Comparison of ENCODE assay signal across 18 cellular contexts in genomic region chr18:11983592-11983991, GRCh38. TPM values are rescaled to one million over a fixed set of nuclear protein-coding genes. Genes with fewer than 3 reads are reported as not detected.
A peak's percentile ranks its signal among the peaks of the same experiment; 100 is the strongest.
DNase-seq lines count a peak whose midpoint lies in the region; ATAC-seq and TF ChIP-seq lines count a peak whose summit lies in the region.
"Had no signal": no experiment of that assay in that cellular context is flagged by ENCODE, and none has a peak within 500 bp of the region (broad histone marks: within the 10 kb centered on the region; RNA-seq: fewer than 3 reads in every experiment).

No MANE protein-coding gene starts in this region.

- WGBS in ectodermal cell, 2 experiments: 24 to 27% methylated on average over 12 of the region's 12 CpGs
- 15% methylated on average over 11 of the region's 12 CpGs for WGBS in right lobe of liver (ENCODE audit: insufficient coverage, low coverage, low lambda C conversion rate, missing lambda C conversion rate)
- 41% methylated on average over 12 of the region's 12 CpGs for WGBS in suprapubic skin

- H3K36me3 ChIP-seq in ectodermal cell (ENCODE audit: control insufficient read depth, insufficient read depth, low read length): no peaks in the 10 kb centered on the region
- H3K36me3 ChIP-seq in right lobe of liver: no peaks in the 10 kb centered on the region
- no peaks in the 10 kb centered on the region for H3K36me3 ChIP-seq in suprapubic skin
- H3K36me3 ChIP-seq: spleen had no signal

- peak in 1 of 4 donors; percentile 14 for ATAC-seq in right lobe of liver
- no peak for ATAC-seq in HG03342 (IDR thresholded peaks at IDR 0.05; ENCODE audit: unreplicated experiment)
- ATAC-seq in stimulated activated naive CD8-positive, alpha-beta T cell treated with anti-CD3 and anti-CD28 coated beads, Interleukin-15, amount 100 ng/mL, for 72 hours: no peak
- ATAC-seq: activated CD4-positive, alpha-beta T cell treated with anti-CD3 and anti-CD28 coated beads for 36 hours; activated T-cell treated with anti-CD3 and anti-CD28 coated beads, Interleukin-2, amount 50 U/mL, for 4 hours; naive thymus-derived CD8-positive, alpha-beta T cell had no signal

- no peak for TF ChIP-seq CTCF in right lobe of liver (IDR thresholded peaks at IDR 0.05)
- TF ChIP-seq CTCF in suprapubic skin (IDR thresholded peaks at IDR 0.05): no peak

- TF ChIP-seq POLR2A in right lobe of liver (IDR thresholded peaks at IDR 0.05): no peak
- TF ChIP-seq POLR2A in suprapubic skin (IDR thresholded peaks at IDR 0.05): no peak

- intact Hi-C loops in right lobe of liver (cut with DNase I): no loop called here

- H3K27ac ChIP-seq in ectodermal cell (ENCODE audit: insufficient read depth, low read depth, low read length, poor library complexity, severe bottlenecking) (no peak overlapping the region), right lobe of liver (no peak overlapping the region), suprapubic skin (no peak overlapping the region)
- H3K27ac ChIP-seq: 22Rv1, coronary artery had no signal

- H3K4me3 Mint-ChIP-seq in stimulated activated naive CD8-positive, alpha-beta T cell treated with anti-CD3 and anti-CD28 coated beads, Interleukin-15, amount 100 ng/mL, for 72 hours: no peak overlapping the region
- H3K4me3 Mint-ChIP-seq: activated T-cell treated with anti-CD3 and anti-CD28 coated beads, Interleukin-2, amount 50 U/mL, for 4 hours had no signal

- H3K27ac Mint-ChIP-seq in stimulated activated naive CD8-positive, alpha-beta T cell treated with anti-CD3 and anti-CD28 coated beads, Interleukin-15, amount 100 ng/mL, for 72 hours: no peak overlapping the region
- H3K27ac Mint-ChIP-seq: activated CD4-positive, alpha-beta T cell treated with anti-CD3 and anti-CD28 coated beads for 36 hours had no signal

- peaks cover 16% of the 10 kb centered on the region for H3K4me1 ChIP-seq in ectodermal cell (ENCODE audit: control insufficient read depth, insufficient read depth, low read length)
- H3K4me1 ChIP-seq in right lobe of liver: peaks cover 0 to 31% (median 14%) of the 10 kb centered on the region in 4 donors
- peaks cover 61% of the 10 kb centered on the region for H3K4me1 ChIP-seq in suprapubic skin

- H3K9me3 ChIP-seq in ectodermal cell (ENCODE audit: control insufficient read depth, low read length) (no peaks in the 10 kb centered on the region), right lobe of liver (no peaks in the 10 kb centered on the region), suprapubic skin (no peaks in the 10 kb centered on the region)
- H3K9me3 ChIP-seq: spleen had no signal

- TF ChIP-seq EP300 in suprapubic skin (IDR thresholded peaks at IDR 0.05): no peak

- H3K27me3 ChIP-seq in ectodermal cell (ENCODE audit: control insufficient read depth, insufficient read depth, low read length, poor library complexity, severe bottlenecking) (no peaks in the 10 kb centered on the region), right lobe of liver (no peaks in the 10 kb centered on the region), suprapubic skin (no peaks in the 10 kb centered on the region)
- H3K27me3 ChIP-seq: spleen had no signal

- H3K4me1 Mint-ChIP-seq in stimulated activated naive CD8-positive, alpha-beta T cell treated with anti-CD3 and anti-CD28 coated beads, Interleukin-15, amount 100 ng/mL, for 72 hours: peaks cover 29% of the 10 kb centered on the region

- H3K4me3 ChIP-seq in ectodermal cell (ENCODE audit: insufficient read depth, low read depth, low read length): peak overlapping the region; percentile 83
- H3K4me3 ChIP-seq in right lobe of liver: peak overlapping the region in 2 of 3 donors; percentile 8 to 77
- peak overlapping the region; percentile 82 for H3K4me3 ChIP-seq in suprapubic skin
- H3K4me3 ChIP-seq: coronary artery had no signal

- H3K27me3 Mint-ChIP-seq in stimulated activated naive CD8-positive, alpha-beta T cell treated with anti-CD3 and anti-CD28 coated beads, Interleukin-15, amount 100 ng/mL, for 72 hours: no peaks in the 10 kb centered on the region

- no peaks in the 10 kb centered on the region for H3K9me3 Mint-ChIP-seq in stimulated activated naive CD8-positive, alpha-beta T cell treated with anti-CD3 and anti-CD28 coated beads, Interleukin-15, amount 100 ng/mL, for 72 hours
- H3K9me3 Mint-ChIP-seq: activated T-cell treated with anti-CD3 and anti-CD28 coated beads, Interleukin-2, amount 50 U/mL, for 4 hours; naive thymus-derived CD8-positive, alpha-beta T cell had no signal

- DNase-seq in DMS53 (lab: John Stamatoyannopoulos, UW): peak; percentile 52
- no peak for DNase-seq in DMS53 treated with DMSO at 0.1 percent for 48 hours (lab: John Stamatoyannopoulos, UW; ENCODE audit: unreplicated experiment)
- peak in 1 of 3 donors; percentile 76 for DNase-seq in right lobe of liver
- DNase-seq in suprapubic skin (ENCODE audit: low spot score in 2 of 2): peak in 1 of 2 donors; percentile 62
- no peak for DNase-seq in stimulated activated naive CD8-positive, alpha-beta T cell treated with anti-CD3 and anti-CD28 coated beads, Interleukin-15, amount 100 ng/mL, for 72 hours
- DNase-seq in NCI-H2081 treated with DMSO at 0.1 percent for 48 hours (lab: John Stamatoyannopoulos, UW): no peak
- DNase-seq: activated CD4-positive, alpha-beta T cell treated with anti-CD3 and anti-CD28 coated beads for 36 hours; activated T-cell treated with anti-CD3 and anti-CD28 coated beads, Interleukin-2, amount 50 U/mL, for 4 hours; amniotic stem cell; MM.1S; naive thymus-derived CD8-positive, alpha-beta T cell; NCI-H345; spleen; T-helper 1 cell had no signal

RNA-seq across cellular contexts. Expression of gene IMPA2, which starts 2.3 kb away (rescaled TPM):
- 137 TPM for polyA plus RNA-seq in ectodermal cell (2013, experiment 1 of 4)
- 116 TPM for polyA plus RNA-seq in ectodermal cell (2013, experiment 2 of 4)
- polyA plus RNA-seq in ectodermal cell (2013, experiment 3 of 4): 101 TPM
- polyA plus RNA-seq in ectodermal cell (2013, experiment 4 of 4): 98.2 TPM
- total RNA-seq in right lobe of liver (10 to 100 TPM; 32.3 to 51.1 (median 45.7) TPM), suprapubic skin (100 to 1,000 TPM; 234 to 396 (median 363) TPM)

Comparison
In these comparisons a context has a peak if more than half of its experiments do, and no peak if none do; other contexts are left out.
1. RNA of gene IMPA2, which starts 2.3 kb away (total RNA-seq): 234 to 396 TPM in suprapubic skin; 32.3 to 51.1 TPM in right lobe of liver; every median in the first group is over 4 times any median in the second.
2. Peak in every context shown above with its lines, with median percentiles within 50 percentile points of each other: H3K4me3 ChIP-seq.